ENCODE assay signal across 1 cellular context in the genomic region with DNA sequence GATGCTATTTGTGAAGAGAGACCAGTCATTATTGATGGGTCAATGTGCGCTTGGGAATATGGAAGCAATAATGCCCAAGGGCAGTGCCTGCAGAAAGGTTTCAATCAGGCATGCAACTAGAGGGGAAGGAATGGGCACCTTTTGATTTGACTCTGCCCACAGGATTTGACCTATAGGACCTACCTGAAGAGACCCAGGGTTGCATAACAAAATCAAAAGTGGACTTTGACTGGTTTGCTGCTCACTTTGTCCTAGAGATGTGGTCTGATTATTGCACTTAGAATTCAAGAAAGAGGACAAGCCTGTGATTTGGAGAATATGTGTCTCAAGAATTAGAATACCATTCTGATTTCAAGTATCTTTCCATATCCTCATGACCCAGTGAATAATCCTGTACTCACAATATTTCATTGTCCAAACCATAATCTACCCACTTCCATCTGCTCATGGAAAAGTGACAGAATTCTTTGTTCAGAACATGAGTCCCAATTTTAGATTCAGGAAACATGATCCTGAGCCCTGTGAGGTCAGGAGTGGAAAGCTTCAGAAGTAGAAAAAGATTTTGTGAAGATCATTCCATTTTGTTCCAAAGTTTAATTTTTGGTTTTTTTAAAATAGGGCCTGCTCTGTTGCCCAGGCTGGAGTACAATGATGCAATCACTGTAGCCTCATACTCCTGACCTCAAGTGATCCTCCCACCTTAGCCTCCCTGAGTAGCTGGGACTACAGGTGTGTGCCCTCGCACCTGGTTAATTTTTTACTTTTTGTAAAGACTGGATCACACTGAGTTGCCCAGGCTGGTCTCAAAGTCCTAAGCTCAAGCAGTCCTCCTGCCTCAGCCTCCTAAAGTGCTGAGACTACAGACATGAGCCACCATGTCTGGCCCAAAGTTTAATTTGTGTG.
TF ChIP-seq lines count a peak whose summit lies in the region.

No MANE protein-coding gene starts in this region.

TF ChIP-seq in HepG2, 621 proteins besides CTCF, POLR2A, EP300 and RAD21 (continued from another document and continues in another):
- TF ChIP-seq ZXDC (CRISPR knock-in tag; IDR thresholded peaks at IDR 0.05) (no peak), ZNF674 (CRISPR knock-in tag; IDR thresholded peaks at IDR 0.05; ENCODE audit: low read depth) (no peak), ZNF766 (CRISPR knock-in tag; IDR thresholded peaks at IDR 0.05; ENCODE audit: borderline replicate concordance) (no peak), DNMT3B (CRISPR knock-in tag; conservative IDR thresholded peaks at IDR 0.05) (no peak), KDM4B (CRISPR knock-in tag; IDR thresholded peaks at IDR 0.05) (no peak), FOXC1 (CRISPR knock-in tag; IDR thresholded peaks at IDR 0.05; ENCODE audit: borderline replicate concordance) (no peak), ZNF451 (CRISPR knock-in tag; IDR thresholded peaks at IDR 0.05) (no peak), NCOA1 (CRISPR knock-in tag; IDR thresholded peaks at IDR 0.05) (no peak), BRCA1 (CRISPR knock-in tag; IDR thresholded peaks at IDR 0.05) (no peak), ARHGAP35 (CRISPR knock-in tag; IDR thresholded peaks at IDR 0.05; ENCODE audit: borderline replicate concordance) (no peak), FOXM1 (CRISPR knock-in tag; IDR thresholded peaks at IDR 0.05) (no peak), ZBTB42 (CRISPR knock-in tag; IDR thresholded peaks at IDR 0.05) (no peak), MEF2D (CRISPR knock-in tag; IDR thresholded peaks at IDR 0.05) (no peak), ZNF260 (CRISPR knock-in tag; IDR thresholded peaks at IDR 0.05; ENCODE audit: borderline replicate concordance, low read depth) (no peak), HNRNPUL1 (IDR thresholded peaks at IDR 0.05; ENCODE audit: low read depth, low read length) (no peak), ZNF567 (CRISPR knock-in tag; IDR thresholded peaks at IDR 0.05; ENCODE audit: borderline replicate concordance) (no peak), ZNF720 (CRISPR knock-in tag; IDR thresholded peaks at IDR 0.05) (no peak), EHMT2 (IDR thresholded peaks at IDR 0.05; ENCODE audit: borderline replicate concordance, low read depth, low read length) (no peak), ATF7-NPFF (CRISPR knock-in tag; IDR thresholded peaks at IDR 0.05; ENCODE audit: low read depth) (no peak), ZNF644 (CRISPR knock-in tag; IDR thresholded peaks at IDR 0.05; ENCODE audit: low read depth) (peak; percentile 51; the same call in 1 of the 2 replicates), NAIF1 (CRISPR knock-in tag; IDR thresholded peaks at IDR 0.05; ENCODE audit: borderline replicate concordance) (no peak), ZNF616 (CRISPR knock-in tag; IDR thresholded peaks at IDR 0.05; ENCODE audit: low read depth) (no peak), ZNF780A (CRISPR knock-in tag; IDR thresholded peaks at IDR 0.05) (no peak), ZNF891 (CRISPR knock-in tag; IDR thresholded peaks at IDR 0.05) (no peak), LCORL (IDR thresholded peaks at IDR 0.05) (no peak), LCORL (CRISPR knock-in tag; IDR thresholded peaks at IDR 0.05) (0 out of 2 replicates have a peak, but pooled peaks have one; percentile 49), CCDC6 (CRISPR knock-in tag; IDR thresholded peaks at IDR 0.05) (no peak), ZNF570 (CRISPR knock-in tag; IDR thresholded peaks at IDR 0.05; ENCODE audit: borderline replicate concordance) (no peak), ZMYM2 (CRISPR knock-in tag; IDR thresholded peaks at IDR 0.05) (peak; percentile 60; the same call in 1 of the 2 replicates), ZNF510 (CRISPR knock-in tag; IDR thresholded peaks at IDR 0.05; ENCODE audit: low read depth) (no peak), ZGPAT (CRISPR knock-in tag; IDR thresholded peaks at IDR 0.05) (no peak), MAFK (conservative IDR thresholded peaks at IDR 0.05 in 1 of 2, IDR thresholded peaks at IDR 0.05 in 1 of 2; ENCODE audit: low read length in 2 of 2) (no peak), SP4 (CRISPR knock-in tag; IDR thresholded peaks at IDR 0.05) (no peak), ZNF230 (CRISPR knock-in tag; IDR thresholded peaks at IDR 0.05) (no peak), FOSL2 (CRISPR knock-in tag; IDR thresholded peaks at IDR 0.05) (no peak), ZNF703 (CRISPR knock-in tag; IDR thresholded peaks at IDR 0.05; ENCODE audit: borderline replicate concordance) (no peak), ZNF75D (CRISPR knock-in tag; IDR thresholded peaks at IDR 0.05; ENCODE audit: borderline replicate concordance) (no peak), NFYB (CRISPR knock-in tag; IDR thresholded peaks at IDR 0.05) (no peak), ARID2 (CRISPR knock-in tag; IDR thresholded peaks at IDR 0.05; ENCODE audit: borderline replicate concordance) (no peak)
- TF ChIP-seq, protein P1, sequence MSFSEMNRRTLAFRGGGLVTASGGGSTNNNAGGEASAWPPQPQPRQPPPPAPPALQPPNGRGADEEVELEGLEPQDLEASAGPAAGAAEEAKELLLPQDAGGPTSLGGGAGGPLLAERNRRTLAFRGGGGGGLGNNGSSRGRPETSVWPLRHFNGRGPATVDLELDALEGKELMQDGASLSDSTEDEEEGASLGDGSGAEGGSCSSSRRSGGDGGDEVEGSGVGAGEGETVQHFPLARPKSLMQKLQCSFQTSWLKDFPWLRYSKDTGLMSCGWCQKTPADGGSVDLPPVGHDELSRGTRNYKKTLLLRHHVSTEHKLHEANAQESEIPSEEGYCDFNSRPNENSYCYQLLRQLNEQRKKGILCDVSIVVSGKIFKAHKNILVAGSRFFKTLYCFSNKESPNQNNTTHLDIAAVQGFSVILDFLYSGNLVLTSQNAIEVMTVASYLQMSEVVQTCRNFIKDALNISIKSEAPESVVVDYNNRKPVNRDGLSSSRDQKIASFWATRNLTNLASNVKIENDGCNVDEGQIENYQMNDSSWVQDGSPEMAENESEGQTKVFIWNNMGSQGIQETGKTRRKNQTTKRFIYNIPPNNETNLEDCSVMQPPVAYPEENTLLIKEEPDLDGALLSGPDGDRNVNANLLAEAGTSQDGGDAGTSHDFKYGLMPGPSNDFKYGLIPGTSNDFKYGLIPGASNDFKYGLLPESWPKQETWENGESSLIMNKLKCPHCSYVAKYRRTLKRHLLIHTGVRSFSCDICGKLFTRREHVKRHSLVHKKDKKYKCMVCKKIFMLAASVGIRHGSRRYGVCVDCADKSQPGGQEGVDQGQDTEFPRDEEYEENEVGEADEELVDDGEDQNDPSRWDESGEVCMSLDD (CRISPR knock-in tag; IDR thresholded peaks at IDR 0.05; ENCODE audit: borderline replicate concordance): no peak
- TF ChIP-seq, protein P2, sequence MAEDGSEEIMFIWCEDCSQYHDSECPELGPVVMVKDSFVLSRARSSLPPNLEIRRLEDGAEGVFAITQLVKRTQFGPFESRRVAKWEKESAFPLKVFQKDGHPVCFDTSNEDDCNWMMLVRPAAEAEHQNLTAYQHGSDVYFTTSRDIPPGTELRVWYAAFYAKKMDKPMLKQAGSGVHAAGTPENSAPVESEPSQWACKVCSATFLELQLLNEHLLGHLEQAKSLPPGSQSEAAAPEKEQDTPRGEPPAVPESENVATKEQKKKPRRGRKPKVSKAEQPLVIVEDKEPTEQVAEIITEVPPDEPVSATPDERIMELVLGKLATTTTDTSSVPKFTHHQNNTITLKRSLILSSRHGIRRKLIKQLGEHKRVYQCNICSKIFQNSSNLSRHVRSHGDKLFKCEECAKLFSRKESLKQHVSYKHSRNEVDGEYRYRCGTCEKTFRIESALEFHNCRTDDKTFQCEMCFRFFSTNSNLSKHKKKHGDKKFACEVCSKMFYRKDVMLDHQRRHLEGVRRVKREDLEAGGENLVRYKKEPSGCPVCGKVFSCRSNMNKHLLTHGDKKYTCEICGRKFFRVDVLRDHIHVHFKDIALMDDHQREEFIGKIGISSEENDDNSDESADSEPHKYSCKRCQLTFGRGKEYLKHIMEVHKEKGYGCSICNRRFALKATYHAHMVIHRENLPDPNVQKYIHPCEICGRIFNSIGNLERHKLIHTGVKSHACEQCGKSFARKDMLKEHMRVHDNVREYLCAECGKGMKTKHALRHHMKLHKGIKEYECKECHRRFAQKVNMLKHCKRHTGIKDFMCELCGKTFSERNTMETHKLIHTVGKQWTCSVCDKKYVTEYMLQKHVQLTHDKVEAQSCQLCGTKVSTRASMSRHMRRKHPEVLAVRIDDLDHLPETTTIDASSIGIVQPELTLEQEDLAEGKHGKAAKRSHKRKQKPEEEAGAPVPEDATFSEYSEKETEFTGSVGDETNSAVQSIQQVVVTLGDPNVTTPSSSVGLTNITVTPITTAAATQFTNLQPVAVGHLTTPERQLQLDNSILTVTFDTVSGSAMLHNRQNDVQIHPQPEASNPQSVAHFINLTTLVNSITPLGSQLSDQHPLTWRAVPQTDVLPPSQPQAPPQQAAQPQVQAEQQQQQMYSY (CRISPR knock-in tag; IDR thresholded peaks at IDR 0.05): no peak
- TF ChIP-seq, protein P3, sequence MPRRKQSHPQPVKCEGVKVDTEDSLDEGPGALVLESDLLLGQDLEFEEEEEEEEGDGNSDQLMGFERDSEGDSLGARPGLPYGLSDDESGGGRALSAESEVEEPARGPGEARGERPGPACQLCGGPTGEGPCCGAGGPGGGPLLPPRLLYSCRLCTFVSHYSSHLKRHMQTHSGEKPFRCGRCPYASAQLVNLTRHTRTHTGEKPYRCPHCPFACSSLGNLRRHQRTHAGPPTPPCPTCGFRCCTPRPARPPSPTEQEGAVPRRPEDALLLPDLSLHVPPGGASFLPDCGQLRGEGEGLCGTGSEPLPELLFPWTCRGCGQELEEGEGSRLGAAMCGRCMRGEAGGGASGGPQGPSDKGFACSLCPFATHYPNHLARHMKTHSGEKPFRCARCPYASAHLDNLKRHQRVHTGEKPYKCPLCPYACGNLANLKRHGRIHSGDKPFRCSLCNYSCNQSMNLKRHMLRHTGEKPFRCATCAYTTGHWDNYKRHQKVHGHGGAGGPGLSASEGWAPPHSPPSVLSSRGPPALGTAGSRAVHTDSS (CRISPR knock-in tag; conservative IDR thresholded peaks at IDR 0.05): no peak
- TF ChIP-seq, protein P4, sequence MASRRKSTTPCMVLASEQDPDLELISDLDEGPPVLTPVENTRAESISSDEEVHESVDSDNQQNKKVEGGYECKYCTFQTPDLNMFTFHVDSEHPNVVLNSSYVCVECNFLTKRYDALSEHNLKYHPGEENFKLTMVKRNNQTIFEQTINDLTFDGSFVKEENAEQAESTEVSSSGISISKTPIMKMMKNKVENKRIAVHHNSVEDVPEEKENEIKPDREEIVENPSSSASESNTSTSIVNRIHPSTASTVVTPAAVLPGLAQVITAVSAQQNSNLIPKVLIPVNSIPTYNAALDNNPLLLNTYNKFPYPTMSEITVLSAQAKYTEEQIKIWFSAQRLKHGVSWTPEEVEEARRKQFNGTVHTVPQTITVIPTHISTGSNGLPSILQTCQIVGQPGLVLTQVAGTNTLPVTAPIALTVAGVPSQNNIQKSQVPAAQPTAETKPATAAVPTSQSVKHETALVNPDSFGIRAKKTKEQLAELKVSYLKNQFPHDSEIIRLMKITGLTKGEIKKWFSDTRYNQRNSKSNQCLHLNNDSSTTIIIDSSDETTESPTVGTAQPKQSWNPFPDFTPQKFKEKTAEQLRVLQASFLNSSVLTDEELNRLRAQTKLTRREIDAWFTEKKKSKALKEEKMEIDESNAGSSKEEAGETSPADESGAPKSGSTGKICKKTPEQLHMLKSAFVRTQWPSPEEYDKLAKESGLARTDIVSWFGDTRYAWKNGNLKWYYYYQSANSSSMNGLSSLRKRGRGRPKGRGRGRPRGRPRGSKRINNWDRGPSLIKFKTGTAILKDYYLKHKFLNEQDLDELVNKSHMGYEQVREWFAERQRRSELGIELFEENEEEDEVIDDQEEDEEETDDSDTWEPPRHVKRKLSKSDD (CRISPR knock-in tag; IDR thresholded peaks at IDR 0.05; ENCODE audit: low read depth): no peak
- TF ChIP-seq, protein P5, sequence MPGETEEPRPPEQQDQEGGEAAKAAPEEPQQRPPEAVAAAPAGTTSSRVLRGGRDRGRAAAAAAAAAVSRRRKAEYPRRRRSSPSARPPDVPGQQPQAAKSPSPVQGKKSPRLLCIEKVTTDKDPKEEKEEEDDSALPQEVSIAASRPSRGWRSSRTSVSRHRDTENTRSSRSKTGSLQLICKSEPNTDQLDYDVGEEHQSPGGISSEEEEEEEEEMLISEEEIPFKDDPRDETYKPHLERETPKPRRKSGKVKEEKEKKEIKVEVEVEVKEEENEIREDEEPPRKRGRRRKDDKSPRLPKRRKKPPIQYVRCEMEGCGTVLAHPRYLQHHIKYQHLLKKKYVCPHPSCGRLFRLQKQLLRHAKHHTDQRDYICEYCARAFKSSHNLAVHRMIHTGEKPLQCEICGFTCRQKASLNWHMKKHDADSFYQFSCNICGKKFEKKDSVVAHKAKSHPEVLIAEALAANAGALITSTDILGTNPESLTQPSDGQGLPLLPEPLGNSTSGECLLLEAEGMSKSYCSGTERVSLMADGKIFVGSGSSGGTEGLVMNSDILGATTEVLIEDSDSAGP (CRISPR knock-in tag; IDR thresholded peaks at IDR 0.05; ENCODE audit: borderline replicate concordance): no peak
